Comparison of ENCODE assay signal across 11 cellular contexts in genomic region chr5:67014957-67015400, GRCh38.
DNase-seq lines count a peak whose midpoint lies in the region; ATAC-seq and TF ChIP-seq lines count a peak whose summit lies in the region.
"Had no signal": no experiment of that assay in that cellular context is flagged by ENCODE, and none has a peak within 500 bp of the region (broad histone marks: within the 10 kb centered on the region; RNA-seq: fewer than 3 reads in every experiment).

No MANE protein-coding gene starts in this region.

- H3K27ac ChIP-seq in CD4-positive, CD25-positive, alpha-beta regulatory T cell (ENCODE audit: insufficient read depth, low read length, poor library complexity, severe bottlenecking) = no peak overlapping the region
- H3K27ac ChIP-seq in ascending aorta (peak overlapping the region; percentile 56 to 62), heart left ventricle (peak overlapping the region; percentile 62 to 83 (median 76)), psoas muscle (peak overlapping the region; percentile 85), MM.1S (ENCODE audit: low read length) (no peak overlapping the region)
- no peak overlapping the region for H3K27ac ChIP-seq in effector memory CD4-positive, alpha-beta T cell (ENCODE audit: insufficient read depth, low read length, poor library complexity, severe bottlenecking)

- intact Hi-C loops in ascending aorta (cut with DNase I) (no loop called here), heart left ventricle (cut with DNase I) (loop anchor here in 4 of 10 donors (5.0 kb wide), 4 partner anchors 32 to 82 kb away; no protein-coding TSS in a partner anchor), psoas muscle (cut with DNase I) (no loop called here)

- H3K4me1 ChIP-seq in CD4-positive, CD25-positive, alpha-beta regulatory T cell (ENCODE audit: control insufficient read depth, insufficient read depth, low read length, poor library complexity, severe bottlenecking) = peaks cover 27% of the 10 kb centered on the region
- H3K4me1 ChIP-seq in ascending aorta (peaks cover 7 to 37% of the 10 kb centered on the region in 2 donors), heart left ventricle (peaks cover 2 to 85% (median 63%) of the 10 kb centered on the region in 12 donors), psoas muscle (peaks cover 52% of the 10 kb centered on the region), MM.1S (ENCODE audit: low read length) (no peaks in the 10 kb centered on the region; the same call in 1 of the 2 replicates)
- H3K4me1 ChIP-seq in effector memory CD4-positive, alpha-beta T cell (ENCODE audit: control insufficient read depth, insufficient read depth, low read length, poor library complexity, severe bottlenecking) = peaks cover 5% of the 10 kb centered on the region

- no peaks in the 10 kb centered on the region for H3K9me3 ChIP-seq in CD4-positive, CD25-positive, alpha-beta regulatory T cell (ENCODE audit: control insufficient read depth in 2 of 2, low read length in 2 of 2)
- H3K9me3 ChIP-seq in ascending aorta (no peaks in the 10 kb centered on the region), heart left ventricle (no peaks in the 10 kb centered on the region), psoas muscle (no peaks in the 10 kb centered on the region), MM.1S (replicated peaks; ENCODE audit: insufficient read depth, low read length) (no peaks in the 10 kb centered on the region)
- H3K9me3 ChIP-seq in effector memory CD4-positive, alpha-beta T cell (ENCODE audit: control insufficient read depth, low read length) = no peaks in the 10 kb centered on the region

- H3K36me3 ChIP-seq in CD4-positive, CD25-positive, alpha-beta regulatory T cell (ENCODE audit: control insufficient read depth, insufficient read depth, low read length) = no peaks in the 10 kb centered on the region
- no peaks in the 10 kb centered on the region for H3K36me3 ChIP-seq in ascending aorta
- no peaks in the 10 kb centered on the region for H3K36me3 ChIP-seq in heart left ventricle
- H3K36me3 ChIP-seq in psoas muscle (ENCODE audit: insufficient read depth in 1 of 2, low read depth in 1 of 2) = no peaks in the 10 kb centered on the region
- H3K36me3 ChIP-seq in MM.1S (replicated peaks; ENCODE audit: insufficient read depth, low read length) = no peaks in the 10 kb centered on the region
- no peaks in the 10 kb centered on the region for H3K36me3 ChIP-seq in effector memory CD4-positive, alpha-beta T cell (ENCODE audit: control insufficient read depth, insufficient read depth, low read length)

- no peak for ATAC-seq in CD4-positive, CD25-positive, alpha-beta regulatory T cell (ENCODE audit: low read depth in 2 of 2)
- peak in 2 of 4 donors; percentile 43 to 57 for ATAC-seq in heart left ventricle
- no peak for ATAC-seq in psoas muscle
- no peak for ATAC-seq in HG03571 (IDR thresholded peaks at IDR 0.05; ENCODE audit: unreplicated experiment)

- peaks cover 44 to 77% (median 53%) of the 10 kb centered on the region in 4 donors for H3K4me1 Mint-ChIP-seq in CD4-positive, CD25-positive, alpha-beta regulatory T cell
- H3K4me1 Mint-ChIP-seq: immature natural killer cell had no signal

- peak overlapping the region in 2 of 3 donors; percentile 28 to 50 for H3K27ac Mint-ChIP-seq in CD4-positive, CD25-positive, alpha-beta regulatory T cell
- H3K27ac Mint-ChIP-seq: immature natural killer cell had no signal

- H2AFZ ChIP-seq in MM.1S (ENCODE audit: low read length) = no peak overlapping the region

- WGBS in heart left ventricle, 4 donors = 3 to 10% (median 8%) methylated on average over 3 of the region's 3 CpGs
- 15 to 27% (median 19%) methylated on average over 3 of the region's 3 CpGs for WGBS in psoas muscle, 3 donors

- peak overlapping the region; percentile 46 for H3K4me3 ChIP-seq in CD4-positive, CD25-positive, alpha-beta regulatory T cell (ENCODE audit: low read depth, low read length)
- H3K4me3 ChIP-seq in ascending aorta (peak overlapping the region; percentile 35 to 53), heart left ventricle (peak overlapping the region in 11 of 12 donors; percentile 13 to 54 (median 46)), psoas muscle (peak overlapping the region; percentile 59), MM.1S (ENCODE audit: low read length) (no peak overlapping the region)
- no peak overlapping the region for H3K4me3 ChIP-seq in effector memory CD4-positive, alpha-beta T cell (ENCODE audit: insufficient read depth, low read depth, low read length, poor library complexity, severe bottlenecking)

- no peaks in the 10 kb centered on the region for H3K9me2 ChIP-seq in MM.1S (replicated peaks; ENCODE audit: insufficient read depth, low read length)

- H3K27me3 ChIP-seq in CD4-positive, CD25-positive, alpha-beta regulatory T cell (ENCODE audit: control insufficient read depth, insufficient read depth, low read length) = no peaks in the 10 kb centered on the region
- no peaks in the 10 kb centered on the region for H3K27me3 ChIP-seq in ascending aorta
- H3K27me3 ChIP-seq in heart left ventricle = no peaks in the 10 kb centered on the region
- H3K27me3 ChIP-seq in psoas muscle (ENCODE audit: insufficient read depth in 3 of 3, low read length in 2 of 3) = no peaks in the 10 kb centered on the region
- H3K27me3 ChIP-seq in MM.1S (replicated peaks; ENCODE audit: insufficient read depth, low read length) = no peaks in the 10 kb centered on the region
- no peaks in the 10 kb centered on the region for H3K27me3 ChIP-seq in effector memory CD4-positive, alpha-beta T cell (replicated peaks; ENCODE audit: control insufficient read depth, insufficient read depth, low read length, poor library complexity, severe bottlenecking)

- no peaks in the 10 kb centered on the region for H3K79me2 ChIP-seq in MM.1S (ENCODE audit: low read length)

- no peak overlapping the region for H3K4me2 ChIP-seq in MM.1S (ENCODE audit: low read depth, low read length)

- no peaks in the 10 kb centered on the region for H3K27me3 Mint-ChIP-seq in CD4-positive, CD25-positive, alpha-beta regulatory T cell
- H3K27me3 Mint-ChIP-seq: central memory CD8-positive, alpha-beta T cell had no signal

- no peaks in the 10 kb centered on the region for H4K20me1 ChIP-seq in MM.1S (ENCODE audit: insufficient read depth, low read length)

- H3K36me3 Mint-ChIP-seq in CD4-positive, CD25-positive, alpha-beta regulatory T cell = peaks cover 20% of the 10 kb centered on the region
- H3K36me3 Mint-ChIP-seq: immature natural killer cell had no signal

- H3K4me3 Mint-ChIP-seq in CD4-positive, CD25-positive, alpha-beta regulatory T cell = peak overlapping the region in 3 of 4 donors; percentile 1 to 23 (median 18)
- H3K4me3 Mint-ChIP-seq: central memory CD8-positive, alpha-beta T cell; immature natural killer cell had no signal

- H3K9me3 Mint-ChIP-seq in CD4-positive, CD25-positive, alpha-beta regulatory T cell = no peaks in the 10 kb centered on the region
- H3K9me3 Mint-ChIP-seq: central memory CD8-positive, alpha-beta T cell had no signal

- peak in 1 of 2 donors; percentile 28 for TF ChIP-seq POLR2A in heart left ventricle (IDR thresholded peaks at IDR 0.05)

- TF ChIP-seq CTCF in ascending aorta (IDR thresholded peaks at IDR 0.05) (no peak), heart left ventricle (IDR thresholded peaks at IDR 0.05) (no peak), psoas muscle (IDR thresholded peaks at IDR 0.05) (no peak), MM.1S (IDR thresholded peaks at IDR 0.05; ENCODE audit: low read length) (no peak)

- no peak overlapping the region for H3K9ac ChIP-seq in MM.1S (ENCODE audit: low read length)

- H3F3A ChIP-seq in MM.1S (ENCODE audit: insufficient read depth, low read length) = no peaks in the 10 kb centered on the region

- DNase-seq in CD4-positive, CD25-positive, alpha-beta regulatory T cell = no peak
- DNase-seq in ascending aorta (ENCODE audit: low spot score in 2 of 2) = no peak
- DNase-seq in heart left ventricle = peak in 1 of 5 donors; percentile 16
- no peak for DNase-seq in psoas muscle
- no peak for DNase-seq in MM.1S
- DNase-seq in effector memory CD4-positive, alpha-beta T cell = no peak
- DNase-seq in NK-92 (lab: John Stamatoyannopoulos, UW; ENCODE audit: unreplicated experiment) = no peak
- DNase-seq: immature natural killer cell, KBM-7 had no signal

Comparison
In these comparisons a context has a peak if more than half of its experiments do, and no peak if none do; other contexts are left out.
1. H3K27ac ChIP-seq: peak in ascending aorta (2 of 2), heart left ventricle (12 of 12) and psoas muscle (single experiment); none in CD4-positive, CD25-positive, alpha-beta regulatory T cell (single experiment), MM.1S (single experiment) and effector memory CD4-positive, alpha-beta T cell (single experiment).
2. H3K4me3 ChIP-seq: peak in CD4-positive, CD25-positive, alpha-beta regulatory T cell (single experiment), ascending aorta (2 of 2), heart left ventricle (11 of 12) and psoas muscle (single experiment); none in MM.1S (single experiment) and effector memory CD4-positive, alpha-beta T cell (single experiment).